23 cellular contexts compared by ENCODE assay signal in genomic region chr4:41597494-41597893, GRCh38.
A peak's percentile ranks its signal among the peaks of the same experiment; 100 is the strongest.
DNase-seq lines count a peak whose midpoint lies in the region; ATAC-seq, FAIRE-seq and TF ChIP-seq lines count a peak whose summit lies in the region.
"Had no signal": no experiment of that assay in that cellular context is flagged by ENCODE, and none has a peak within 500 bp of the region (broad histone marks: within the 10 kb centered on the region; RNA-seq: fewer than 3 reads in every experiment).

No MANE protein-coding gene starts in this region.

- H3K27ac ChIP-seq in C4-2B (peak overlapping the region; percentile 59; the same call in 1 of the 2 replicates), VCaP (peak overlapping the region; percentile 68; the same call in 1 of the 2 replicates)
- H3K27ac ChIP-seq: BLaER1 treated with 17β-estradiol and CSF1 and Interleukin-3, amounts not matched to agents 10 nM and 100 nM had no signal

- peak; percentile 5 for FAIRE-seq in urothelium cell line (lab: Jason Lieb, UNC)
- FAIRE-seq: GM12878, GM12892, GM18507 had no signal

- TF ChIP-seq CTCF in C4-2B (conservative IDR thresholded peaks at IDR 0.05) (no peak), VCaP (conservative IDR thresholded peaks at IDR 0.05) (no peak)

- ATAC-seq in HG02970 (IDR thresholded peaks at IDR 0.05; ENCODE audit: low FRiP score, unreplicated experiment) = no peak
- ATAC-seq: GM12878 had no signal

- no peak for DNase-seq in urothelium cell line (ENCODE audit: low spot score)
- DNase-seq in amniotic stem cell (lab: John Stamatoyannopoulos, UW) = no peak
- no peak for DNase-seq in medulla oblongata (ENCODE audit: extremely low spot score)
- DNase-seq: 8988T; AML-193; CD4-positive, alpha-beta memory T cell; CD4-positive, CD25-positive, alpha-beta regulatory T cell; CD8-positive, alpha-beta memory T cell; COR-L47; DMS 273 treated with DMSO at 0.1 percent for 48 hours; DMS153; DMS53; DMS79; DND-41; EL; GDM1 had no signal
